ENCODE assay signal across 38 cellular contexts in the genomic region with DNA sequence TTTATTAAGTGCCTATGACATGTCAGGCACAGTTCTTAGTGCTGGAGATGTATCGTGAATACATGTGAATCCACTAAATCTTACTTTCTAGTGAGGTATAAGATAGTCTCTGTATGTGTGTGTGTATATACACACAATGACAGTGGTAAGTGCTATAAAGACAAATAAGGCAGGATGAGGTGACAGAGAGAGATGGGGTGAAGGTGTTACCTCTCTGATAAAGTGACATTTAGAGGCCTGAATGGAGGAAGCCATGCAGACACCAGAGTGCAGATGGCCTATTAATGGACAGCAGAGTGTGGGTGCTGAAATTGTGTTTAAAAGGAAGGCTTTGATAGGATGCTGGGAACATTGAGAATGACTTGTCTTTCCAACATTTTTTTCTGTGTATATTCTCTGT.
"Had no signal": no experiment of that assay in that cellular context is flagged by ENCODE, and none has a peak within 500 bp of the region (broad histone marks: within the 10 kb centered on the region; RNA-seq: fewer than 3 reads in every experiment).

No MANE protein-coding gene starts in this region.

- H3K4me1 Mint-ChIP-seq: activated B cell treated with CpG ODN at 0.5 μM for 24 hours; activated CD4-positive, alpha-beta T cell treated with anti-CD3 and anti-CD28 coated beads, Interleukin-2, amount 10 ng/mL, durations not matched to agents 24 days and 14 days; activated naive CD8-positive, alpha-beta T cell treated with anti-CD3 and anti-CD28 coated beads for 36 hours had no signal

- H3K4me3 Mint-ChIP-seq: activated B cell treated with CpG ODN at 0.5 μM for 24 hours; activated CD4-positive, alpha-beta memory T cell treated with anti-CD3 and anti-CD28 coated beads for 36 hours; activated CD4-positive, alpha-beta T cell treated with anti-CD3 and anti-CD28 coated beads, Interleukin-2, amount 10 ng/mL, durations not matched to agents 24 days and 14 days; activated CD8-positive, alpha-beta T cell treated with anti-CD3 and anti-CD28 coated beads for 36 hours; activated naive CD4-positive, alpha-beta T cell treated with anti-CD3 and anti-CD28 coated beads for 36 hours; activated naive CD8-positive, alpha-beta T cell treated with anti-CD3 and anti-CD28 coated beads for 36 hours; activated T-cell treated with anti-CD3 and anti-CD28 coated beads, Interleukin-2, amount 50 U/mL, for 4 hours; activated T-cell treated with anti-CD3 and anti-CD28 coated beads, Interleukin-2, amount 50 U/mL, for 72 hours; activated T-helper 1 cell treated with anti-CD3 and anti-CD28 coated beads, Interleukin-12 subunit alpha, Interleukin-12 subunit beta, Interleukin-2, Interleukin-4 antibody, amounts not matched to agents 30 ng/mL and 10 ng/mL and 1 ng/mL, durations not matched to agents 14 hours and 24 hours and 36 hours; activated T-helper 17 cell treated with anti-CD3 and anti-CD28 coated beads, Interleukin-2, amount 50 U/mL, for 72 hours; T-helper 1 cell treated with Interleukin-12 subunit alpha and Interleukin-12 subunit beta and Interleukin-4 antibody, amounts not matched to agents 30 μg/mL and 1 μg/mL, for 36 hours; T-helper 2 cell treated with Interferon-gamma antibody and Interleukin-4, amounts not matched to agents 5 μg/mL and 100 μg/mL, for 36 hours had no signal

- H3K9me3 ChIP-seq: adrenal gland, body of pancreas, breast epithelium had no signal

- H3K4me3 ChIP-seq: adrenal gland, body of pancreas, breast epithelium had no signal

- H3K27me3 ChIP-seq: adrenal gland, body of pancreas, brain microvascular endothelial cell, breast epithelium had no signal

- FAIRE-seq: astrocyte, TTC549 had no signal

- H3K27ac ChIP-seq: adrenal gland, body of pancreas, brain microvascular endothelial cell, breast epithelium, VCaP had no signal

- H3K36me3 ChIP-seq: adrenal gland, brain microvascular endothelial cell, breast epithelium had no signal

- ATAC-seq: activated CD8-positive, alpha-beta T cell treated with anti-CD3 and anti-CD28 coated beads for 36 hours; activated naive CD4-positive, alpha-beta T cell treated with anti-CD3 and anti-CD28 coated beads, Interleukin-2, amount 50 U/mL, for 72 hours; activated T-cell treated with anti-CD3 and anti-CD28 coated beads, Interleukin-2, amount 50 U/mL, for 4 hours; activated T-cell treated with anti-CD3 and anti-CD28 coated beads, Interleukin-2, amount 50 U/mL, for 72 hours; activated T-helper 17 cell treated with anti-CD3 and anti-CD28 coated beads, Interleukin-2, amount 50 U/mL, for 72 hours; body of pancreas had no signal

- H3K9me3 Mint-ChIP-seq: activated B cell treated with CpG ODN at 0.5 μM for 24 hours; activated CD4-positive, alpha-beta memory T cell treated with anti-CD3 and anti-CD28 coated beads for 36 hours; activated CD8-positive, alpha-beta T cell treated with anti-CD3 and anti-CD28 coated beads for 36 hours; activated naive CD4-positive, alpha-beta T cell treated with anti-CD3 and anti-CD28 coated beads for 36 hours; activated naive CD4-positive, alpha-beta T cell treated with anti-CD3 and anti-CD28 coated beads, Interleukin-2, amount 50 U/mL, for 72 hours; activated T-cell treated with anti-CD3 and anti-CD28 coated beads, Interleukin-2, amount 50 U/mL, for 4 hours; activated T-helper 17 cell treated with anti-CD3 and anti-CD28 coated beads, Interleukin-2, amount 50 U/mL, for 72 hours; T-helper 1 cell treated with Interleukin-12 subunit alpha and Interleukin-12 subunit beta and Interleukin-4 antibody, amounts not matched to agents 30 μg/mL and 1 μg/mL, for 36 hours; T-helper 2 cell treated with Interferon-gamma antibody and Interleukin-4, amounts not matched to agents 5 μg/mL and 100 μg/mL, for 36 hours had no signal

- H3K4me1 ChIP-seq: body of pancreas, breast epithelium had no signal

- H3K27ac Mint-ChIP-seq: activated B cell treated with CpG ODN at 0.5 μM for 24 hours; activated CD4-positive, alpha-beta memory T cell treated with anti-CD3 and anti-CD28 coated beads for 36 hours; activated CD4-positive, alpha-beta T cell treated with anti-CD3 and anti-CD28 coated beads, Interleukin-2, amount 10 ng/mL, durations not matched to agents 24 days and 14 days; activated CD8-positive, alpha-beta T cell treated with anti-CD3 and anti-CD28 coated beads for 36 hours; activated naive CD4-positive, alpha-beta T cell treated with anti-CD3 and anti-CD28 coated beads for 36 hours; activated naive CD4-positive, alpha-beta T cell treated with anti-CD3 and anti-CD28 coated beads, Interleukin-2, amount 50 U/mL, for 72 hours; activated naive CD8-positive, alpha-beta T cell treated with anti-CD3 and anti-CD28 coated beads for 36 hours; activated T-cell treated with anti-CD3 and anti-CD28 coated beads, Interleukin-2, amount 50 U/mL, for 72 hours; activated T-helper 1 cell treated with anti-CD3 and anti-CD28 coated beads, Interleukin-12 subunit alpha, Interleukin-12 subunit beta, Interleukin-2, Interleukin-4 antibody, amounts not matched to agents 30 ng/mL and 10 ng/mL and 1 ng/mL, durations not matched to agents 14 hours and 24 hours and 36 hours; activated T-helper 17 cell treated with anti-CD3 and anti-CD28 coated beads, Interleukin-2, amount 50 U/mL, for 72 hours; T-helper 1 cell treated with Interleukin-12 subunit alpha and Interleukin-12 subunit beta and Interleukin-4 antibody, amounts not matched to agents 30 μg/mL and 1 μg/mL, for 36 hours; T-helper 2 cell treated with Interferon-gamma antibody and Interleukin-4, amounts not matched to agents 5 μg/mL and 100 μg/mL, for 36 hours had no signal

- DNase-seq: activated B cell treated with CpG ODN at 0.5 μM for 24 hours; activated CD4-positive, alpha-beta memory T cell treated with anti-CD3 and anti-CD28 coated beads for 36 hours; activated CD4-positive, alpha-beta T cell treated with anti-CD3 and anti-CD28 coated beads for 4 hours; activated CD4-positive, alpha-beta T cell treated with anti-CD3 and anti-CD28 coated beads, Interleukin-2, amount 10 ng/mL, durations not matched to agents 24 days and 14 days; activated CD4-positive, alpha-beta T cell treated with anti-CD3 and anti-CD28 coated beads, Interleukin-2, amount 50 U/mL, for 1 hour; activated CD4-positive, alpha-beta T cell treated with anti-CD3 and anti-CD28 coated beads, Interleukin-2, amount 50 U/mL, for 4 hours; activated CD4-positive, CD25-positive, alpha-beta regulatory T cell treated with anti-CD3 and anti-CD28 coated beads, Interleukin-2, amount 50 U/mL, for 72 hours; activated CD8-positive, alpha-beta memory T cell treated with anti-CD3 and anti-CD28 coated beads, Interleukin-2, amount 50 U/mL, for 4 hours; activated CD8-positive, alpha-beta T cell treated with anti-CD3 and anti-CD28 coated beads for 36 hours; activated effector memory CD4-positive, alpha-beta T cell treated with anti-CD3 and anti-CD28 coated beads, Interleukin-2, amount 50 U/mL, for 16 hours; activated gamma-delta T cell treated with Interleukin-2 at 50 U/mL for 16 hours; activated naive CD4-positive, alpha-beta T cell; activated naive CD4-positive, alpha-beta T cell treated with anti-CD3 and anti-CD28 coated beads for 36 hours; activated naive CD4-positive, alpha-beta T cell treated with anti-CD3 and anti-CD28 coated beads, Interleukin-2, amount 50 U/mL, for 16 hours; activated naive CD8-positive, alpha-beta T cell treated with anti-CD3 and anti-CD28 coated beads for 36 hours; activated T-cell treated with anti-CD3 and anti-CD28 coated beads for 4 hours; activated T-cell treated with anti-CD3 and anti-CD28 coated beads, Interleukin-2, amount 50 U/mL, for 1 hour; activated T-cell treated with anti-CD3 and anti-CD28 coated beads, Interleukin-2, amount 50 U/mL, for 4 hours; activated T-cell treated with anti-CD3 and anti-CD28 coated beads, Interleukin-2, amount 50 U/mL, for 72 hours; adrenal gland; amniotic stem cell; aorta; body of pancreas; brain microvascular endothelial cell; central memory CD4-positive, alpha-beta T cell; cerebellar nuclear complex; T-helper 1 cell; T-helper 2 cell; T-helper 9 cell had no signal

- H3K27me3 Mint-ChIP-seq: activated B cell treated with CpG ODN at 0.5 μM for 24 hours; activated CD4-positive, alpha-beta memory T cell treated with anti-CD3 and anti-CD28 coated beads for 36 hours; activated CD4-positive, alpha-beta T cell treated with anti-CD3 and anti-CD28 coated beads, Interleukin-2, amount 10 ng/mL, durations not matched to agents 24 days and 14 days; activated CD8-positive, alpha-beta T cell treated with anti-CD3 and anti-CD28 coated beads for 36 hours; activated naive CD8-positive, alpha-beta T cell treated with anti-CD3 and anti-CD28 coated beads for 36 hours; activated T-helper 17 cell treated with anti-CD3 and anti-CD28 coated beads, Interleukin-2, amount 50 U/mL, for 72 hours had no signal
